In the genomic region with DNA sequence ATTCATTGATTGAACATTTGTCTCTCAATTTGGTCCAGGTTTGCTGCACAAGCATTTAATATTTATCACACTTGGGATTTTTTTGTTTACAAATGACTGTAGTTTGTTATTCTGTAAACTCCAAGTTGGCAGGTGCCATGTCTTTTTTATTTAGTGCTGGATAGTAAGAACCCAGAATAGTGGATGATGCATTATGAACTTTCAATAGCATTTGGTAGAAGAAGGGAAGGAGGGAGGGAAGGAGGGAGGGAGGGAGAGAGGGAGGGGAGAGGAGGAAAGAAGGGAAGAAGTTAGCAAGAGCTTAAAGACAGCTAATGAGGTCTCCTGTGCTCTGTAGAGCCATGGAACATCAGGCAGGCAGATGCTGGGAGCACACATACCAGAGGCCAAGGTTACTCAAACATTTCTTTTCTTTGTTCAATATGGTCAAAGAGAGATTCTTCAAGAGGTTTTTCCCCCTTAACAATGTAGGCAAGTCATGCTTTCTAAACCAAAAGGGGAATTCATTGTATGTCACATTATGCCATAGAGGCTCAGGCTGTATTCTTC, we compare ENCODE assay signal across 17 cellular contexts. TPM values are rescaled to one million over a fixed set of nuclear protein-coding genes. Genes with fewer than 3 reads are reported as not detected.
DNase-seq lines count a peak whose midpoint lies in the region; ATAC-seq and TF ChIP-seq lines count a peak whose summit lies in the region.
"Had no signal": no experiment of that assay in that cellular context is flagged by ENCODE, and none has a peak within 500 bp of the region (broad histone marks: within the 10 kb centered on the region; RNA-seq: fewer than 3 reads in every experiment).

No MANE protein-coding gene starts in this region.

- no peaks in the 10 kb centered on the region for H3K36me3 Mint-ChIP-seq in progenitor cell of endocrine pancreas (ENCODE audit: insufficient read depth)
- no peaks in the 10 kb centered on the region for H3K36me3 Mint-ChIP-seq in activated CD4-positive, alpha-beta T cell treated with anti-CD3 and anti-CD28 coated beads for 36 hours (ENCODE audit: low read depth)
- H3K36me3 Mint-ChIP-seq: CD8-positive, alpha-beta T cell had no signal

- no peak overlapping the region for H3K4me3 Mint-ChIP-seq in progenitor cell of endocrine pancreas (ENCODE audit: low read depth)
- H3K4me3 Mint-ChIP-seq in activated CD4-positive, alpha-beta T cell treated with anti-CD3 and anti-CD28 coated beads for 36 hours, result no peak overlapping the region
- H3K4me3 Mint-ChIP-seq: CD14-positive monocyte; CD8-positive, alpha-beta T cell; HFFc6 had no signal

- DNase-seq in left ventricle myocardium superior, result no peak
- DNase-seq in left cardiac atrium, result no peak
- DNase-seq in body of pancreas, result peak in 2 of 4 donors; percentile 22 to 35
- no peak for DNase-seq in progenitor cell of endocrine pancreas (ENCODE audit: low spot score, unreplicated experiment)
- no peak for DNase-seq in COLO668 (lab: John Stamatoyannopoulos, UW; ENCODE audit: unreplicated experiment)
- DNase-seq in AG08396 (ENCODE audit: low spot score), result no peak
- no peak for DNase-seq in activated CD4-positive, alpha-beta T cell treated with anti-CD3 and anti-CD28 coated beads for 36 hours
- DNase-seq: 8988T; ACHN; BE2C; Caco-2; CD8-positive, alpha-beta T cell; DND-41; GDM1; HCEC 1CT; HFFc6 had no signal

- no peaks in the 10 kb centered on the region for H3K27me3 ChIP-seq in body of pancreas

- ATAC-seq in left ventricle myocardium superior, result peak; percentile 24
- no peak for ATAC-seq in left cardiac atrium
- ATAC-seq in body of pancreas, result peak; percentile 44
- no peak for ATAC-seq in activated CD4-positive, alpha-beta T cell treated with anti-CD3 and anti-CD28 coated beads for 36 hours
- ATAC-seq: CD8-positive, alpha-beta T cell had no signal

- TF ChIP-seq CTCF in body of pancreas (IDR thresholded peaks at IDR 0.05), result no peak
- no peak for TF ChIP-seq CTCF in progenitor cell of endocrine pancreas (IDR thresholded peaks at IDR 0.05; ENCODE audit: unreplicated experiment)

- no peaks in the 10 kb centered on the region for H3K36me3 ChIP-seq in body of pancreas (replicated peaks in 1 of 2; ENCODE audit: insufficient read depth in 1 of 2, low read depth in 2 of 2)
- H3K36me3 ChIP-seq: BE2C had no signal

- peaks cover 16% of the 10 kb centered on the region for H3K4me1 Mint-ChIP-seq in progenitor cell of endocrine pancreas (ENCODE audit: low read depth)
- H3K4me1 Mint-ChIP-seq in activated CD4-positive, alpha-beta T cell treated with anti-CD3 and anti-CD28 coated beads for 36 hours, result no peaks in the 10 kb centered on the region

- H3K9me3 Mint-ChIP-seq in progenitor cell of endocrine pancreas (ENCODE audit: low read depth), result peaks cover 6% of the 10 kb centered on the region
- no peaks in the 10 kb centered on the region for H3K9me3 Mint-ChIP-seq in activated CD4-positive, alpha-beta T cell treated with anti-CD3 and anti-CD28 coated beads for 36 hours (ENCODE audit: low read depth)
- H3K9me3 Mint-ChIP-seq: HFFc6 had no signal

- TF ChIP-seq POLR2A in body of pancreas (IDR thresholded peaks at IDR 0.05), result no peak

- H3K27me3 Mint-ChIP-seq in progenitor cell of endocrine pancreas, result no peaks in the 10 kb centered on the region
- peaks cover 2% of the 10 kb centered on the region for H3K27me3 Mint-ChIP-seq in activated CD4-positive, alpha-beta T cell treated with anti-CD3 and anti-CD28 coated beads for 36 hours

- POLR2A ChIA-PET in activated CD4-positive, alpha-beta T cell treated with anti-CD3 and anti-CD28 coated beads for 36 hours (lab: Charles Lee), result no interaction called here

- H3K4me3 ChIP-seq in body of pancreas, result no peak overlapping the region

- peak overlapping the region; percentile 70 to 89 (median 79) for H3K27ac ChIP-seq in body of pancreas

- peaks cover 38% of the 10 kb centered on the region for H3K4me1 ChIP-seq in body of pancreas
- H3K4me1 ChIP-seq: BE2C, Caco-2 had no signal

- H3K9me3 ChIP-seq in body of pancreas, result no peaks in the 10 kb centered on the region
- H3K9me3 ChIP-seq: BE2C, Caco-2 had no signal

- CTCF ChIA-PET in activated CD4-positive, alpha-beta T cell treated with anti-CD3 and anti-CD28 coated beads for 36 hours (lab: Charles Lee), result no interaction called here

- intact Hi-C loops in left ventricle myocardium superior (cut with micrococcal nuclease) (no loop called here), left cardiac atrium (cut with DNase I) (no loop called here), body of pancreas (cut with DNase I) (no loop called here)
- intact Hi-C loops in activated CD4-positive, alpha-beta T cell treated with anti-CD3 and anti-CD28 coated beads for 36 hours (cut with DNase I, micrococcal nuclease), result no loop called here

- H3K27ac Mint-ChIP-seq in progenitor cell of endocrine pancreas, result peak overlapping the region; percentile 4
- no peak overlapping the region for H3K27ac Mint-ChIP-seq in activated CD4-positive, alpha-beta T cell treated with anti-CD3 and anti-CD28 coated beads for 36 hours
- H3K27ac Mint-ChIP-seq: CD8-positive, alpha-beta T cell; HFFc6 had no signal

RNA-seq across cellular contexts. Expression of a gene that starts 25.8 kb away (rescaled TPM):
- total RNA-seq in left ventricle myocardium superior, result 289 TPM
- total RNA-seq in left cardiac atrium, result 100 to 1,000 TPM; 129 to 528 TPM
- 100 to 1,000 TPM; 234 to 308 TPM for total RNA-seq in body of pancreas
- 21.0 and 29.1 TPM in 2 replicates for total RNA-seq in progenitor cell of endocrine pancreas
- not detected for total RNA-seq in activated CD4-positive, alpha-beta T cell treated with anti-CD3 and anti-CD28 coated beads for 36 hours
- total RNA-seq: CD8-positive, alpha-beta T cell; HFFc6 had no signal

Comparison
In these comparisons a context has a peak if more than half of its experiments do, and no peak if none do; other contexts are left out.
1. ATAC-seq: peak in left ventricle myocardium superior (single experiment) and body of pancreas (single experiment); none in left cardiac atrium (0 of 2) and activated CD4-positive, alpha-beta T cell treated with anti-CD3 and anti-CD28 coated beads for 36 hours (single experiment).
2. RNA of a gene that starts 25.8 kb away (total RNA-seq): 129 to 528 TPM in left cardiac atrium, 234 to 308 TPM in body of pancreas, 289 TPM in left ventricle myocardium superior (single experiment) and 21.0 to 29.1 TPM in progenitor cell of endocrine pancreas; not detected in activated CD4-positive, alpha-beta T cell treated with anti-CD3 and anti-CD28 coated beads for 36 hours; every median in the first group is over 10 times any median in the second.